In the genomic region with DNA sequence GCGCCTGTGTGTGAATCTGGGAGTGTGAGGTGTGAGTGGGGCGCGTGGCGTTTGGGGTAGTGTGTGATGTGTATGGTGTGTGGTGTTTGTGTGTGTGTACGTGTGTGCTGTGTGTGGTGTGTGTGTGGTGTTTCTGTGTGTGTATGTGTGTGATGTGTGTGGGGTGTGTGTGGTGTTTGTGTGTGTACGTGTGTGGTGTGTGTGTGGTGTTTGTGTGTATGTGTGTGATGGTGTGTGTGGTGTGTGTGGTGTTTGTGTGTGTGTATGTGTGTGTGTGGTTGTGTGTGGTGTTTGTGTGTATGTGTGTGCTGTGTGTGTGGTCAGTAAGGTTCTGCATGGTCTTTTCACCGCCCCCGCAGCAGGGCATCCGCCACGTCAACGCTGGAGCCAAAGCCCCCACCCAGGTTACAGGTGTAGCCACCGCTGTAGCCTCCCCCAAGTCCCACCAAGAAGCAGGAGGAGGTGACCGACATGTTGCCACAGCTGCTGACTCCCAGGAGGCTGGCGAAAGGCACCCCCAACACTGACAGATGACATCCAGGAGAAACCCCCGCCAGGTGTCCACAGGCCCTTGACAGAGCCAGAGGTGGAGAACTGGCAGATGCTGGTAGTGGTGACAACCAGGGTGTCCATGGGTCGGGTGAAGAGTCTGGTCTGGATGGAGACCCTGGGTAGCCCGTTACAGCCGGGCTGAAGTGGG, we compare ENCODE assay signal across 21 cellular contexts. TPM values are rescaled to one million over a fixed set of nuclear protein-coding genes. Genes with fewer than 3 reads are reported as not detected.
DNase-seq lines count a peak whose midpoint lies in the region; ATAC-seq and TF ChIP-seq lines count a peak whose summit lies in the region.
"Had no signal": no experiment of that assay in that cellular context is flagged by ENCODE, and none has a peak within 500 bp of the region (broad histone marks: within the 10 kb centered on the region; RNA-seq: fewer than 3 reads in every experiment).

No MANE protein-coding gene starts in this region.

- no peak for TF ChIP-seq POLR2A in heart left ventricle (IDR thresholded peaks at IDR 0.05)

- no peaks in the 10 kb centered on the region for H3K27me3 ChIP-seq in heart left ventricle
- H3K27me3 ChIP-seq: breast epithelium, MG63 had no signal

- H3K4me1 ChIP-seq in heart left ventricle = peaks cover 0 to 14% (median 10%) of the 10 kb centered on the region in 12 donors

- peak; percentile 56 for ATAC-seq in activated naive CD8-positive, alpha-beta T cell treated with anti-CD3 and anti-CD28 coated beads, Interleukin-2, amount 10 ng/mL, durations not matched to agents 7 days and 5 days (ENCODE audit: low read depth)
- no peak for ATAC-seq in activated naive CD8-positive, alpha-beta T cell treated with anti-CD3 and anti-CD28 coated beads, Interleukin-2, amount 50 U/mL, for 24 hours
- ATAC-seq in activated CD8-positive, alpha-beta T cell treated with anti-CD3 and anti-CD28 coated beads, Interleukin-2, amount 10 ng/mL, durations not matched to agents 7 days and 5 days = peak; percentile 48
- ATAC-seq in stimulated activated effector memory CD8-positive, alpha-beta T cell treated with anti-CD3 and anti-CD28 coated beads, Interleukin-12 subunit alpha, Interleukin-12 subunit beta, amount 100 ng/mL, for 72 hours = peak; percentile 56
- ATAC-seq in heart left ventricle = no peak
- ATAC-seq: CD8-positive, alpha-beta T cell; HCT116 had no signal

- CTCF ChIA-PET in activated CD8-positive, alpha-beta T cell treated with anti-CD3 and anti-CD28 coated beads, Interleukin-2, amount 10 ng/mL, durations not matched to agents 7 days and 5 days (lab: Charles Lee) = interaction anchor here (1.3 to 1.4 kb wide), 2 partner anchors 14 to 32 kb away, joined by 4 read pairs; no protein-coding TSS in a partner anchor

- POLR2A ChIA-PET in activated naive CD8-positive, alpha-beta T cell treated with anti-CD3 and anti-CD28 coated beads, Interleukin-2, amount 10 ng/mL, durations not matched to agents 7 days and 5 days (lab: Charles Lee) = no interaction called here
- POLR2A ChIA-PET in activated CD8-positive, alpha-beta T cell treated with anti-CD3 and anti-CD28 coated beads, Interleukin-2, amount 10 ng/mL, durations not matched to agents 7 days and 5 days (lab: Charles Lee) = no interaction called here

- TF ChIP-seq CTCF in heart left ventricle (IDR thresholded peaks at IDR 0.05) = no peak

- WGBS in heart left ventricle, 4 donors = 75 to 94% (median 76%) methylated on average over 14 to 17 of the region's 18 CpGs

- H3K36me3 Mint-ChIP-seq in activated naive CD8-positive, alpha-beta T cell treated with anti-CD3 and anti-CD28 coated beads, Interleukin-2, amount 10 ng/mL, durations not matched to agents 7 days and 5 days = no peaks in the 10 kb centered on the region
- H3K36me3 Mint-ChIP-seq in activated naive CD8-positive, alpha-beta T cell treated with anti-CD3 and anti-CD28 coated beads, Interleukin-2, amount 50 U/mL, for 24 hours (ENCODE audit: low read depth) = no peaks in the 10 kb centered on the region
- H3K36me3 Mint-ChIP-seq in activated CD8-positive, alpha-beta T cell treated with anti-CD3 and anti-CD28 coated beads, Interleukin-2, amount 10 ng/mL, durations not matched to agents 7 days and 5 days (ENCODE audit: low read depth) = no peaks in the 10 kb centered on the region
- no peaks in the 10 kb centered on the region for H3K36me3 Mint-ChIP-seq in stimulated activated effector memory CD8-positive, alpha-beta T cell treated with anti-CD3 and anti-CD28 coated beads, Interleukin-12 subunit alpha, Interleukin-12 subunit beta, amount 100 ng/mL, for 72 hours
- H3K36me3 Mint-ChIP-seq: activated naive CD4-positive, alpha-beta T cell treated with anti-CD3 and anti-CD28 coated beads, Interleukin-2, amount 50 U/mL, for 72 hours; CD8-positive, alpha-beta T cell had no signal

- H3K4me1 Mint-ChIP-seq in activated naive CD8-positive, alpha-beta T cell treated with anti-CD3 and anti-CD28 coated beads, Interleukin-2, amount 10 ng/mL, durations not matched to agents 7 days and 5 days = no peaks in the 10 kb centered on the region
- no peaks in the 10 kb centered on the region for H3K4me1 Mint-ChIP-seq in activated naive CD8-positive, alpha-beta T cell treated with anti-CD3 and anti-CD28 coated beads, Interleukin-2, amount 50 U/mL, for 24 hours
- H3K4me1 Mint-ChIP-seq in activated CD8-positive, alpha-beta T cell treated with anti-CD3 and anti-CD28 coated beads, Interleukin-2, amount 10 ng/mL, durations not matched to agents 7 days and 5 days (ENCODE audit: low read depth) = no peaks in the 10 kb centered on the region
- H3K4me1 Mint-ChIP-seq in stimulated activated effector memory CD8-positive, alpha-beta T cell treated with anti-CD3 and anti-CD28 coated beads, Interleukin-12 subunit alpha, Interleukin-12 subunit beta, amount 100 ng/mL, for 72 hours = no peaks in the 10 kb centered on the region

- H3K9me3 Mint-ChIP-seq in activated naive CD8-positive, alpha-beta T cell treated with anti-CD3 and anti-CD28 coated beads, Interleukin-2, amount 10 ng/mL, durations not matched to agents 7 days and 5 days = no peaks in the 10 kb centered on the region
- no peaks in the 10 kb centered on the region for H3K9me3 Mint-ChIP-seq in activated naive CD8-positive, alpha-beta T cell treated with anti-CD3 and anti-CD28 coated beads, Interleukin-2, amount 50 U/mL, for 24 hours
- no peaks in the 10 kb centered on the region for H3K9me3 Mint-ChIP-seq in activated CD8-positive, alpha-beta T cell treated with anti-CD3 and anti-CD28 coated beads, Interleukin-2, amount 10 ng/mL, durations not matched to agents 7 days and 5 days (ENCODE audit: insufficient read depth)
- no peaks in the 10 kb centered on the region for H3K9me3 Mint-ChIP-seq in stimulated activated effector memory CD8-positive, alpha-beta T cell treated with anti-CD3 and anti-CD28 coated beads, Interleukin-12 subunit alpha, Interleukin-12 subunit beta, amount 100 ng/mL, for 72 hours
- H3K9me3 Mint-ChIP-seq: activated naive CD4-positive, alpha-beta T cell treated with anti-CD3 and anti-CD28 coated beads, Interleukin-2, amount 50 U/mL, for 72 hours; CD8-positive, alpha-beta T cell had no signal

- no peak overlapping the region for H3K4me3 Mint-ChIP-seq in activated naive CD8-positive, alpha-beta T cell treated with anti-CD3 and anti-CD28 coated beads, Interleukin-2, amount 10 ng/mL, durations not matched to agents 7 days and 5 days
- H3K4me3 Mint-ChIP-seq in activated naive CD8-positive, alpha-beta T cell treated with anti-CD3 and anti-CD28 coated beads, Interleukin-2, amount 50 U/mL, for 24 hours = no peak overlapping the region
- H3K4me3 Mint-ChIP-seq in activated CD8-positive, alpha-beta T cell treated with anti-CD3 and anti-CD28 coated beads, Interleukin-2, amount 10 ng/mL, durations not matched to agents 7 days and 5 days = no peak overlapping the region
- H3K4me3 Mint-ChIP-seq in stimulated activated effector memory CD8-positive, alpha-beta T cell treated with anti-CD3 and anti-CD28 coated beads, Interleukin-12 subunit alpha, Interleukin-12 subunit beta, amount 100 ng/mL, for 72 hours = no peak overlapping the region
- H3K4me3 Mint-ChIP-seq: CD8-positive, alpha-beta T cell had no signal

- no peaks in the 10 kb centered on the region for H3K9me3 ChIP-seq in heart left ventricle
- H3K9me3 ChIP-seq: breast epithelium, esophagus muscularis mucosa had no signal

- no peaks in the 10 kb centered on the region for H3K27me3 Mint-ChIP-seq in activated naive CD8-positive, alpha-beta T cell treated with anti-CD3 and anti-CD28 coated beads, Interleukin-2, amount 10 ng/mL, durations not matched to agents 7 days and 5 days
- H3K27me3 Mint-ChIP-seq in activated naive CD8-positive, alpha-beta T cell treated with anti-CD3 and anti-CD28 coated beads, Interleukin-2, amount 50 U/mL, for 24 hours = no peaks in the 10 kb centered on the region
- H3K27me3 Mint-ChIP-seq in activated CD8-positive, alpha-beta T cell treated with anti-CD3 and anti-CD28 coated beads, Interleukin-2, amount 10 ng/mL, durations not matched to agents 7 days and 5 days (ENCODE audit: low read depth) = no peaks in the 10 kb centered on the region

- H3K27ac Mint-ChIP-seq in activated naive CD8-positive, alpha-beta T cell treated with anti-CD3 and anti-CD28 coated beads, Interleukin-2, amount 10 ng/mL, durations not matched to agents 7 days and 5 days = no peak overlapping the region
- no peak overlapping the region for H3K27ac Mint-ChIP-seq in activated naive CD8-positive, alpha-beta T cell treated with anti-CD3 and anti-CD28 coated beads, Interleukin-2, amount 50 U/mL, for 24 hours
- no peak overlapping the region for H3K27ac Mint-ChIP-seq in activated CD8-positive, alpha-beta T cell treated with anti-CD3 and anti-CD28 coated beads, Interleukin-2, amount 10 ng/mL, durations not matched to agents 7 days and 5 days
- no peak overlapping the region for H3K27ac Mint-ChIP-seq in stimulated activated effector memory CD8-positive, alpha-beta T cell treated with anti-CD3 and anti-CD28 coated beads, Interleukin-12 subunit alpha, Interleukin-12 subunit beta, amount 100 ng/mL, for 72 hours
- H3K27ac Mint-ChIP-seq: activated naive CD4-positive, alpha-beta T cell treated with anti-CD3 and anti-CD28 coated beads, Interleukin-2, amount 50 U/mL, for 72 hours; CD8-positive, alpha-beta T cell had no signal

- H3K27ac ChIP-seq in heart left ventricle = no peak overlapping the region
- H3K27ac ChIP-seq: esophagus muscularis mucosa had no signal

- H3K4me3 ChIP-seq in heart left ventricle = no peak overlapping the region
- H3K4me3 ChIP-seq: breast epithelium, esophagus muscularis mucosa, MG63 had no signal

- DNase-seq in activated naive CD8-positive, alpha-beta T cell treated with anti-CD3 and anti-CD28 coated beads, Interleukin-2, amount 10 ng/mL, durations not matched to agents 7 days and 5 days = no peak
- DNase-seq in activated naive CD8-positive, alpha-beta T cell treated with anti-CD3 and anti-CD28 coated beads, Interleukin-2, amount 50 U/mL, for 24 hours = no peak
- DNase-seq in activated CD8-positive, alpha-beta T cell treated with anti-CD3 and anti-CD28 coated beads, Interleukin-2, amount 10 ng/mL, durations not matched to agents 7 days and 5 days = peak; percentile 30
- no peak for DNase-seq in stimulated activated effector memory CD8-positive, alpha-beta T cell treated with anti-CD3 and anti-CD28 coated beads, Interleukin-12 subunit alpha, Interleukin-12 subunit beta, amount 100 ng/mL, for 72 hours (ENCODE audit: low spot score in 2 of 2)
- DNase-seq in heart left ventricle = no peak
- no peak for DNase-seq in DMS153 (lab: John Stamatoyannopoulos, UW)
- DNase-seq: activated CD4-positive, CD25-positive, alpha-beta regulatory T cell; activated CD8-positive, alpha-beta memory T cell treated with anti-CD3 and anti-CD28 coated beads, Interleukin-2, amount 50 U/mL, for 48 hours; CD8-positive, alpha-beta T cell; glutamatergic neuron; MG63; NCI-H2081; NCI-H69 had no signal

- intact Hi-C loops in heart left ventricle (cut with DNase I) = no loop called here

- H3K36me3 ChIP-seq in heart left ventricle = no peaks in the 10 kb centered on the region
- H3K36me3 ChIP-seq: breast epithelium, esophagus muscularis mucosa, MG63 had no signal

RNA-seq across cellular contexts. Expression of a gene that starts 9.3 kb away (rescaled TPM):
- not detected for total RNA-seq in activated naive CD8-positive, alpha-beta T cell treated with anti-CD3 and anti-CD28 coated beads, Interleukin-2, amount 10 ng/mL, durations not matched to agents 7 days and 5 days
- not detected for total RNA-seq in activated CD8-positive, alpha-beta T cell treated with anti-CD3 and anti-CD28 coated beads, Interleukin-2, amount 10 ng/mL, durations not matched to agents 7 days and 5 days
- under 1 TPM in 1 of 9 donors, not detected in 8; 0.60 TPM for total RNA-seq in heart left ventricle
- not detected for polyA plus RNA-seq in heart left ventricle
- total RNA-seq: CD8-positive, alpha-beta T cell; mesenteric fat pad had no signal
- polyA plus RNA-seq: neural cell had no signal

RNA-seq across cellular contexts. Expression of a gene that starts 21.1 kb away (rescaled TPM):
- not detected for total RNA-seq in activated naive CD8-positive, alpha-beta T cell treated with anti-CD3 and anti-CD28 coated beads, Interleukin-2, amount 10 ng/mL, durations not matched to agents 7 days and 5 days
- not detected for total RNA-seq in activated CD8-positive, alpha-beta T cell treated with anti-CD3 and anti-CD28 coated beads, Interleukin-2, amount 10 ng/mL, durations not matched to agents 7 days and 5 days
- total RNA-seq in heart left ventricle = not detected
- under 1 TPM in 1 of 2 donors, not detected in 1; 0.06 TPM for polyA plus RNA-seq in heart left ventricle
- total RNA-seq: activated naive CD4-positive, alpha-beta T cell treated with anti-CD3 and anti-CD28 coated beads, Interleukin-2, amount 50 U/mL, for 72 hours; CD8-positive, alpha-beta T cell; dermis microvascular lymphatic vessel endothelial cell; T-helper 1 cell treated with Interleukin-12 subunit alpha and Interleukin-12 subunit beta and Interleukin-4 antibody, amounts not matched to agents 30 ng/mL and 1 ng/mL, for 36 hours had no signal
- polyA plus RNA-seq: neural cell had no signal

RNA-seq across cellular contexts. Expression of a gene that starts 47.0 kb away (rescaled TPM):
- not detected for total RNA-seq in activated naive CD8-positive, alpha-beta T cell treated with anti-CD3 and anti-CD28 coated beads, Interleukin-2, amount 10 ng/mL, durations not matched to agents 7 days and 5 days
- total RNA-seq in activated CD8-positive, alpha-beta T cell treated with anti-CD3 and anti-CD28 coated beads, Interleukin-2, amount 10 ng/mL, durations not matched to agents 7 days and 5 days = not detected
- total RNA-seq in heart left ventricle = under 1 TPM in 2 of 9 donors, not detected in 7; 0.23 to 0.38 TPM
- not detected for polyA plus RNA-seq in heart left ventricle
- total RNA-seq: activated naive CD4-positive, alpha-beta T cell treated with anti-CD3 and anti-CD28 coated beads, Interleukin-2, amount 50 U/mL, for 72 hours; CD8-positive, alpha-beta T cell; dermis microvascular lymphatic vessel endothelial cell; T-helper 1 cell treated with Interleukin-12 subunit alpha and Interleukin-12 subunit beta and Interleukin-4 antibody, amounts not matched to agents 30 ng/mL and 1 ng/mL, for 36 hours had no signal
- polyA plus RNA-seq: neural cell had no signal

RNA-seq across cellular contexts. Expression of a gene that starts 55.0 kb away (rescaled TPM):
- total RNA-seq in activated naive CD8-positive, alpha-beta T cell treated with anti-CD3 and anti-CD28 coated beads, Interleukin-2, amount 10 ng/mL, durations not matched to agents 7 days and 5 days = 100 to 1,000 TPM; 682 to 723 TPM
- 100 to 1,000 TPM; 661 to 670 TPM for total RNA-seq in activated CD8-positive, alpha-beta T cell treated with anti-CD3 and anti-CD28 coated beads, Interleukin-2, amount 10 ng/mL, durations not matched to agents 7 days and 5 days
- total RNA-seq in heart left ventricle = 1,000 to 10,000 TPM in 6 of 9 donors, 100 to 1,000 TPM in 3; 402 to 1,338 (median 1,177) TPM
- 1,000 to 10,000 TPM in 1 of 2 donors, 100 to 1,000 TPM in 1; 911 to 1,001 TPM for polyA plus RNA-seq in heart left ventricle

Comparison
In these comparisons a context has a peak if more than half of its experiments do, and no peak if none do; other contexts are left out.
1. ATAC-seq: peak in activated naive CD8-positive, alpha-beta T cell treated with anti-CD3 and anti-CD28 coated beads, Interleukin-2, amount 10 ng/mL, durations not matched to agents 7 days and 5 days (single experiment), activated CD8-positive, alpha-beta T cell treated with anti-CD3 and anti-CD28 coated beads, Interleukin-2, amount 10 ng/mL, durations not matched to agents 7 days and 5 days (single experiment) and stimulated activated effector memory CD8-positive, alpha-beta T cell treated with anti-CD3 and anti-CD28 coated beads, Interleukin-12 subunit alpha, Interleukin-12 subunit beta, amount 100 ng/mL, for 72 hours (single experiment); none in activated naive CD8-positive, alpha-beta T cell treated with anti-CD3 and anti-CD28 coated beads, Interleukin-2, amount 50 U/mL, for 24 hours (single experiment) and heart left ventricle (0 of 4).